ENCODE assay signal across 15 cellular contexts in genomic region chr1:52919051-52919719, GRCh38. TPM values are rescaled to one million over a fixed set of nuclear protein-coding genes. Genes with fewer than 3 reads are reported as not detected.
A peak's percentile ranks its signal among the peaks of the same experiment; 100 is the strongest.
DNase-seq lines count a peak whose midpoint lies in the region; ATAC-seq and TF ChIP-seq lines count a peak whose summit lies in the region.
"Had no signal": no experiment of that assay in that cellular context is flagged by ENCODE, and none has a peak within 500 bp of the region (broad histone marks: within the 10 kb centered on the region; RNA-seq: fewer than 3 reads in every experiment).

No MANE protein-coding gene starts in this region.

- no peak overlapping the region for H3K4me3 ChIP-seq in CD4-positive, CD25-positive, alpha-beta regulatory T cell (ENCODE audit: low read depth, low read length)
- no peak overlapping the region for H3K4me3 ChIP-seq in GM23248
- no peak overlapping the region for H3K4me3 ChIP-seq in mammary epithelial cell (replicated peaks in 1 of 3; ENCODE audit: insufficient read depth in 1 of 3, low read depth in 2 of 3, low read length in 3 of 3)
- H3K4me3 ChIP-seq: testis had no signal

- H3K9me2 ChIP-seq in GM23248 (ENCODE audit: insufficient read depth) = no peaks in the 10 kb centered on the region

- TF ChIP-seq CTCF in mammary epithelial cell (conservative IDR thresholded peaks at IDR 0.05 in 1 of 2, IDR thresholded peaks at IDR 0.05 in 1 of 2; ENCODE audit: extremely low read depth in 1 of 2, insufficient read depth in 1 of 2, low read depth in 1 of 2, low read length in 2 of 2) = no peak
- no peak for TF ChIP-seq CTCF in natural killer cell (IDR thresholded peaks at IDR 0.05)

- peaks cover 30% of the 10 kb centered on the region for H3K4me1 ChIP-seq in CD4-positive, CD25-positive, alpha-beta regulatory T cell (ENCODE audit: control insufficient read depth, insufficient read depth, low read length, poor library complexity, severe bottlenecking)
- H3K4me1 ChIP-seq in GM23248 (ENCODE audit: insufficient read depth) (no peaks in the 10 kb centered on the region), mammary epithelial cell (ENCODE audit: insufficient read depth, low read length) (peaks cover 8% of the 10 kb centered on the region)

- H3K9me3 ChIP-seq in CD4-positive, CD25-positive, alpha-beta regulatory T cell (ENCODE audit: control insufficient read depth in 2 of 2, low read length in 2 of 2) = no peaks in the 10 kb centered on the region
- H3K9me3 ChIP-seq in GM23248 (ENCODE audit: low read depth) = no peaks in the 10 kb centered on the region
- no peaks in the 10 kb centered on the region for H3K9me3 ChIP-seq in mammary epithelial cell (replicated peaks; ENCODE audit: insufficient read depth, low read length)
- H3K9me3 ChIP-seq: heart left ventricle, testis had no signal

- H3K9ac ChIP-seq in GM23248 (no peak overlapping the region), mammary epithelial cell (ENCODE audit: insufficient read depth, low read length) (no peak overlapping the region)

- H3K4me2 ChIP-seq in GM23248 (ENCODE audit: unreplicated experiment) = no peak overlapping the region
- no peak overlapping the region for H3K4me2 ChIP-seq in mammary epithelial cell (ENCODE audit: insufficient read depth, low read depth, low read length)

- ATAC-seq in CD4-positive, CD25-positive, alpha-beta regulatory T cell (ENCODE audit: low read depth in 2 of 2) = no peak
- peak; percentile 28 to 48 (median 41) for ATAC-seq in natural killer cell
- ATAC-seq: heart left ventricle had no signal

- H3K36me3 ChIP-seq in CD4-positive, CD25-positive, alpha-beta regulatory T cell (ENCODE audit: control insufficient read depth, insufficient read depth, low read length) = peaks cover 2% of the 10 kb centered on the region
- H3K36me3 ChIP-seq in GM23248 (ENCODE audit: low read depth) = no peaks in the 10 kb centered on the region
- no peaks in the 10 kb centered on the region for H3K36me3 ChIP-seq in mammary epithelial cell (ENCODE audit: insufficient read depth, low read length)
- H3K36me3 ChIP-seq: heart left ventricle had no signal

- CTCF ChIA-PET in mammary epithelial cell (lab: Charles Lee; ENCODE audit: low non-redundant PET) = no interaction called here

- H3F3A ChIP-seq in GM23248 (ENCODE audit: insufficient read depth) = peaks cover 10% of the 10 kb centered on the region; the same call in 1 of the 2 replicates

- H3K27me3 Mint-ChIP-seq in CD4-positive, CD25-positive, alpha-beta regulatory T cell = peaks cover 4% of the 10 kb centered on the region
- peaks cover 0 to 3% of the 10 kb centered on the region in 2 donors for H3K27me3 Mint-ChIP-seq in natural killer cell (ENCODE audit: low read depth in 2 of 2)

- peaks cover 4% of the 10 kb centered on the region for H3K36me3 Mint-ChIP-seq in CD4-positive, CD25-positive, alpha-beta regulatory T cell
- H3K36me3 Mint-ChIP-seq in natural killer cell = no peaks in the 10 kb centered on the region

- H4K20me1 ChIP-seq in GM23248 (ENCODE audit: insufficient read depth) = no peaks in the 10 kb centered on the region
- no peaks in the 10 kb centered on the region for H4K20me1 ChIP-seq in mammary epithelial cell (ENCODE audit: insufficient read depth, low read length)

- H3K27ac Mint-ChIP-seq in CD4-positive, CD25-positive, alpha-beta regulatory T cell = peak overlapping the region; percentile 23 to 69 (median 30)
- H3K27ac Mint-ChIP-seq in natural killer cell = peak overlapping the region; percentile 8 to 82
- H3K27ac Mint-ChIP-seq: H9 had no signal

- H3K79me2 ChIP-seq in GM23248 (ENCODE audit: insufficient read depth) (no peaks in the 10 kb centered on the region), mammary epithelial cell (ENCODE audit: insufficient read depth, low read length) (peaks cover 8% of the 10 kb centered on the region)

- no peaks in the 10 kb centered on the region for H3K9me3 Mint-ChIP-seq in CD4-positive, CD25-positive, alpha-beta regulatory T cell
- no peaks in the 10 kb centered on the region for H3K9me3 Mint-ChIP-seq in natural killer cell

- dilution Hi-C loops in mammary epithelial cell (cut with HindIII; ENCODE audit: low sequenced_read_pairs) = no loop called here

- H3K27ac ChIP-seq in CD4-positive, CD25-positive, alpha-beta regulatory T cell (ENCODE audit: insufficient read depth, low read length, poor library complexity, severe bottlenecking) = no peak overlapping the region
- H3K27ac ChIP-seq in GM23248 = no peak overlapping the region
- H3K27ac ChIP-seq in mammary epithelial cell (ENCODE audit: insufficient read depth, low read depth, low read length) = no peak overlapping the region

- H3K4me1 Mint-ChIP-seq in CD4-positive, CD25-positive, alpha-beta regulatory T cell = peaks cover 16 to 36% (median 26%) of the 10 kb centered on the region in 4 donors
- H3K4me1 Mint-ChIP-seq in natural killer cell = peaks cover 19 to 26% of the 10 kb centered on the region in 2 donors

- H3K27me3 ChIP-seq in CD4-positive, CD25-positive, alpha-beta regulatory T cell (ENCODE audit: control insufficient read depth, insufficient read depth, low read length) = no peaks in the 10 kb centered on the region
- H3K27me3 ChIP-seq in GM23248 (replicated peaks; ENCODE audit: insufficient read depth) (no peaks in the 10 kb centered on the region), mammary epithelial cell (ENCODE audit: insufficient read depth, low read length) (no peaks in the 10 kb centered on the region)
- H3K27me3 ChIP-seq: testis had no signal

- in situ Hi-C loops in GM23248 (cut with MboI) = no loop called here
- in situ Hi-C loops in mammary epithelial cell (cut with MboI; ENCODE audit: low sequenced_read_pairs in 2 of 2) = loop anchor here in 1 of 2 donors (25.0 kb wide), 1 partner anchor 268 kb away; the partner anchor contains the start of gene CPT2

- H3K4me3 Mint-ChIP-seq in CD4-positive, CD25-positive, alpha-beta regulatory T cell = peak overlapping the region in 3 of 4 donors; percentile 73 to 81 (median 75)
- H3K4me3 Mint-ChIP-seq in natural killer cell = no peak overlapping the region
- H3K4me3 Mint-ChIP-seq: H9 had no signal

- H2AFZ ChIP-seq in GM23248 (no peak overlapping the region), mammary epithelial cell (ENCODE audit: low read depth, low read length) (no peak overlapping the region)

- no peak for DNase-seq in CD4-positive, CD25-positive, alpha-beta regulatory T cell
- DNase-seq in GM23248 (peak; percentile 19), mammary epithelial cell (peak; percentile 47), natural killer cell (no peak), SHP77 treated with DMSO at 0.1 percent for 48 hours (lab: John Stamatoyannopoulos, UW) (no peak), NCI-H524 (lab: John Stamatoyannopoulos, UW) (no peak), DMS 273 treated with DMSO at 0.1 percent for 48 hours (lab: John Stamatoyannopoulos, UW) (no peak), amniotic stem cell (lab: John Stamatoyannopoulos, UW) (no peak)
- DNase-seq: cortex of kidney, erythroblast, H9, heart left ventricle, NCI-H1694, NCI-H446 treated with DMSO at 0.1 percent for 48 hours, testis had no signal

- WGBS in GM23248 (ENCODE audit: low coverage in 1 of 2, low lambda C conversion rate in 2 of 2, missing lambda C conversion rate in 2 of 2), 2 experiments = 93 to 94% methylated on average over 7 of the region's 7 CpGs
- WGBS in mammary epithelial cell (ENCODE audit: low coverage, missing lambda C conversion rate) = 96% methylated on average over 7 of the region's 7 CpGs

- intact Hi-C loops in mammary epithelial cell (cut with micrococcal nuclease) (no loop called here), natural killer cell (cut with micrococcal nuclease) (no loop called here)

- no TSS peak for BruUV-seq in mammary epithelial cell (replicated peaks; lab: Mats Ljungman, UMichigan)

RNA-seq across cellular contexts. Expression of gene ECHDC2, which starts 2.4 kb away (rescaled TPM):
- 121 TPM for total RNA-seq in CD4-positive, CD25-positive, alpha-beta regulatory T cell
- 10 to 100 TPM; 26.3 to 40.0 (median 33.6) TPM for polyA plus RNA-seq in CD4-positive, CD25-positive, alpha-beta regulatory T cell
- 25.4 and 25.8 TPM in 2 replicates for total RNA-seq in GM23248 (2014; rRNA removed; shearing (Covaris generic))
- polyA plus RNA-seq in GM23248 (2016; fragmentation: Nextera tagmentation; extraction: Ambion mirVana) (35.2 and 41.0 TPM in 2 replicates), mammary epithelial cell (25.7 TPM)
- total RNA-seq in mammary epithelial cell (10 to 100 TPM; 28.7 to 74.6 TPM), natural killer cell (100 to 1,000 TPM; 129 to 174 (median 138) TPM)
- polyA minus RNA-seq in mammary epithelial cell = 1.9 TPM

RNA-seq across cellular contexts. Expression of gene SCP2, which starts 7.9 kb away (rescaled TPM):
- 58.9 TPM for total RNA-seq in CD4-positive, CD25-positive, alpha-beta regulatory T cell
- polyA plus RNA-seq in CD4-positive, CD25-positive, alpha-beta regulatory T cell = 100 to 1,000 TPM; 150 to 213 (median 169) TPM
- total RNA-seq in GM23248 (2014; rRNA removed; shearing (Covaris generic)) = 200 and 209 TPM in 2 replicates
- 257 and 265 TPM in 2 replicates for polyA plus RNA-seq in GM23248 (2016; fragmentation: Nextera tagmentation; extraction: Ambion mirVana)
- total RNA-seq in mammary epithelial cell = 100 to 1,000 TPM in 1 of 2 donors, 10 to 100 TPM in 1; 80.0 to 105 TPM
- 49.1 TPM for polyA plus RNA-seq in mammary epithelial cell
- 56.1 TPM for polyA minus RNA-seq in mammary epithelial cell
- 100 to 1,000 TPM in 2 of 3 donors, 10 to 100 TPM in 1; 90.0 to 118 (median 105) TPM for total RNA-seq in natural killer cell

Comparison
In these comparisons a context has a peak if more than half of its experiments do, and no peak if none do; other contexts are left out.
1. ATAC-seq: peak in natural killer cell (3 of 3); none in CD4-positive, CD25-positive, alpha-beta regulatory T cell (0 of 2).
2. DNase-seq: peak in GM23248 (single experiment) and mammary epithelial cell (single experiment); none in CD4-positive, CD25-positive, alpha-beta regulatory T cell (0 of 3), natural killer cell (single experiment), SHP77 treated with DMSO at 0.1 percent for 48 hours (single experiment), NCI-H524 (0 of 2), DMS 273 treated with DMSO at 0.1 percent for 48 hours (single experiment) and amniotic stem cell (single experiment).